ENCODE assay signal across 8 cellular contexts in the genomic region with DNA sequence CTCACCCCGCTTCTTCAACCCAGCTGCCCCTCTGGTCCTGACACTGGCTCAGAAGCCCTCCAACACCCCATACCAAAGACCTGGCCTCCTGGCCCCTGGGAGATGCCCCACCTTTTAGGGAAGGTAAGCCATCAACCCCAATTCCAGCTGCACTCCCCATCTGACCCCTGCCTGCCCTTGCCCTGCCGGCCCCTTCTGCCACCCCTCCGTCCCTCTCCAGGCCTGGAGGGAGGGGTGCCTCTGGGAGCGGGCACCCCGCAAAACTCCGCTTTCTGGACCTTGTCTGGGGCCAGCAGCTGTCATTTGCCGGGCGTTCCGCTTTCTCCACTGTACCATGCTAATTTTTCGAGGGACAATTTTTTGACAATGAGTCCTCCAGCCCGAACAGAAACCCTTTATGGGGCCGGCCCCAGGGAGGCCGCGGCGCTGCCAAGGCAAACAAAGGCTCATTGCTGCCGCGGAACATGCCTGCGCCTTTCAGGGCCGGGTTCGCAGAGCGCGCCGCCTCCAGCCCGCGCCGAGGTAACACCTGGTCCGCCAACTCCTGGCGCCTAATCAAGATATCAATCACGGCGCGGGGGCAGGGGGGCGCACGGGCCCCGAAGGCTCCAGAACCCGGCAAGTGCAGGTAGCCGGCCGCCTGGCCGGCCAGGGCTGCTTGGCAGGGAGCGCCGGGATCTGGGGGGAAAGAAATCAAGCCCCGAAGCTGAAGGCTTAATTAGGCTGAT.
DNase-seq lines count a peak whose midpoint lies in the region; ATAC-seq and TF ChIP-seq lines count a peak whose summit lies in the region.

No MANE protein-coding gene starts in this region.

- DNase-seq in activated naive CD4-positive, alpha-beta T cell treated with anti-CD3 and anti-CD28 coated beads, Interleukin-2, amount 10 ng/mL, durations not matched to agents 7 days and 5 days, result no peak
- DNase-seq in activated naive CD4-positive, alpha-beta T cell (lab: John Stamatoyannopoulos, UW), result no peak
- DNase-seq in cardiac fibroblast (ENCODE audit: low read depth in 2 of 2) (peak; percentile 28 to 49), kidney tubule cell (ENCODE audit: low spot score) (peak; percentile 48), substantia nigra (lab: John Stamatoyannopoulos, UW) (peak in 43 of 49 donors; percentile 23 to 89 (median 58)), GM10248 (ENCODE audit: extremely low spot score) (no peak)
- DNase-seq in activated CD4-positive, alpha-beta memory T cell treated with anti-CD3 and anti-CD28 coated beads for 36 hours, result no peak
- DNase-seq in activated CD8-positive, alpha-beta memory T cell treated with anti-CD3 and anti-CD28 coated beads, Interleukin-2, amount 10 ng/mL, durations not matched to agents 7 days and 5 days, result no peak

- peak overlapping the region; percentile 3 to 11 for H3K4me3 ChIP-seq in cardiac fibroblast (replicated peaks in 1 of 2; ENCODE audit: low read depth in 2 of 2, low read length in 2 of 2)

- CTCF ChIA-PET in activated naive CD4-positive, alpha-beta T cell treated with anti-CD3 and anti-CD28 coated beads, Interleukin-2, amount 10 ng/mL, durations not matched to agents 7 days and 5 days (lab: Charles Lee), result interaction anchor here (0.5 kb wide), 1 partner anchor 456 kb away, joined by 3 read pairs; no protein-coding TSS in a partner anchor
- CTCF ChIA-PET in activated CD4-positive, alpha-beta memory T cell treated with anti-CD3 and anti-CD28 coated beads for 36 hours (lab: Charles Lee), result interaction anchor here (0.7 kb wide), 1 partner anchor 129 kb away, joined by 3 read pairs; no protein-coding TSS in a partner anchor
- CTCF ChIA-PET in GM10248 (lab: Yijun Ruan, JAX), result no interaction called here
- CTCF ChIA-PET in activated CD8-positive, alpha-beta memory T cell treated with anti-CD3 and anti-CD28 coated beads, Interleukin-2, amount 10 ng/mL, durations not matched to agents 7 days and 5 days (lab: Charles Lee), result no interaction called here

- peaks cover 92% of the 10 kb centered on the region for H3K27me3 Mint-ChIP-seq in activated naive CD4-positive, alpha-beta T cell treated with anti-CD3 and anti-CD28 coated beads, Interleukin-2, amount 10 ng/mL, durations not matched to agents 7 days and 5 days
- peaks cover 47% of the 10 kb centered on the region for H3K27me3 Mint-ChIP-seq in activated CD4-positive, alpha-beta memory T cell treated with anti-CD3 and anti-CD28 coated beads for 36 hours
- peaks cover 54% of the 10 kb centered on the region for H3K27me3 Mint-ChIP-seq in activated CD8-positive, alpha-beta memory T cell treated with anti-CD3 and anti-CD28 coated beads, Interleukin-2, amount 10 ng/mL, durations not matched to agents 7 days and 5 days

- H3K4me3 Mint-ChIP-seq in activated naive CD4-positive, alpha-beta T cell treated with anti-CD3 and anti-CD28 coated beads, Interleukin-2, amount 10 ng/mL, durations not matched to agents 7 days and 5 days, result peak overlapping the region; percentile 24
- no peak overlapping the region for H3K4me3 Mint-ChIP-seq in activated CD4-positive, alpha-beta memory T cell treated with anti-CD3 and anti-CD28 coated beads for 36 hours
- no peak overlapping the region for H3K4me3 Mint-ChIP-seq in activated CD8-positive, alpha-beta memory T cell treated with anti-CD3 and anti-CD28 coated beads, Interleukin-2, amount 10 ng/mL, durations not matched to agents 7 days and 5 days

- H3K9me3 Mint-ChIP-seq in activated naive CD4-positive, alpha-beta T cell treated with anti-CD3 and anti-CD28 coated beads, Interleukin-2, amount 10 ng/mL, durations not matched to agents 7 days and 5 days, result no peaks in the 10 kb centered on the region
- H3K9me3 Mint-ChIP-seq in activated CD4-positive, alpha-beta memory T cell treated with anti-CD3 and anti-CD28 coated beads for 36 hours, result no peaks in the 10 kb centered on the region
- no peaks in the 10 kb centered on the region for H3K9me3 Mint-ChIP-seq in activated CD8-positive, alpha-beta memory T cell treated with anti-CD3 and anti-CD28 coated beads, Interleukin-2, amount 10 ng/mL, durations not matched to agents 7 days and 5 days (ENCODE audit: low read depth)

- intact Hi-C loops in activated CD4-positive, alpha-beta memory T cell treated with anti-CD3 and anti-CD28 coated beads for 36 hours (cut with micrococcal nuclease), result no loop called here

- H3K4me1 Mint-ChIP-seq in activated naive CD4-positive, alpha-beta T cell treated with anti-CD3 and anti-CD28 coated beads, Interleukin-2, amount 10 ng/mL, durations not matched to agents 7 days and 5 days, result peaks cover 14% of the 10 kb centered on the region
- H3K4me1 Mint-ChIP-seq in activated CD4-positive, alpha-beta memory T cell treated with anti-CD3 and anti-CD28 coated beads for 36 hours (ENCODE audit: low read depth), result peaks cover 6% of the 10 kb centered on the region
- H3K4me1 Mint-ChIP-seq in activated CD8-positive, alpha-beta memory T cell treated with anti-CD3 and anti-CD28 coated beads, Interleukin-2, amount 10 ng/mL, durations not matched to agents 7 days and 5 days, result peaks cover 3% of the 10 kb centered on the region

- no peak for ATAC-seq in activated CD8-positive, alpha-beta memory T cell treated with anti-CD3 and anti-CD28 coated beads, Interleukin-2, amount 10 ng/mL, durations not matched to agents 7 days and 5 days

- TF ChIP-seq CTCF in cardiac fibroblast (IDR thresholded peaks at IDR 0.05; ENCODE audit: low read depth, low read length) (no peak), GM10248 (IDR thresholded peaks at IDR 0.05; ENCODE audit: control extremely low read depth, extremely low read depth, low read depth, missing control alignments) (no peak)

- POLR2A ChIA-PET in activated CD4-positive, alpha-beta memory T cell treated with anti-CD3 and anti-CD28 coated beads for 36 hours (lab: Charles Lee), result no interaction called here
- POLR2A ChIA-PET in GM10248 (lab: Yijun Ruan, JAX), result no interaction called here

- no peaks in the 10 kb centered on the region for H3K36me3 Mint-ChIP-seq in activated naive CD4-positive, alpha-beta T cell treated with anti-CD3 and anti-CD28 coated beads, Interleukin-2, amount 10 ng/mL, durations not matched to agents 7 days and 5 days
- H3K36me3 Mint-ChIP-seq in activated CD4-positive, alpha-beta memory T cell treated with anti-CD3 and anti-CD28 coated beads for 36 hours, result no peaks in the 10 kb centered on the region
- H3K36me3 Mint-ChIP-seq in activated CD8-positive, alpha-beta memory T cell treated with anti-CD3 and anti-CD28 coated beads, Interleukin-2, amount 10 ng/mL, durations not matched to agents 7 days and 5 days, result no peaks in the 10 kb centered on the region

- peak overlapping the region; percentile 84 for H3K27ac ChIP-seq in substantia nigra (ENCODE audit: low read depth, low read length, poor library complexity, severe bottlenecking)

- H3K27ac Mint-ChIP-seq in activated naive CD4-positive, alpha-beta T cell treated with anti-CD3 and anti-CD28 coated beads, Interleukin-2, amount 10 ng/mL, durations not matched to agents 7 days and 5 days, result no peak overlapping the region
- no peak overlapping the region for H3K27ac Mint-ChIP-seq in activated CD4-positive, alpha-beta memory T cell treated with anti-CD3 and anti-CD28 coated beads for 36 hours
- H3K27ac Mint-ChIP-seq in activated CD8-positive, alpha-beta memory T cell treated with anti-CD3 and anti-CD28 coated beads, Interleukin-2, amount 10 ng/mL, durations not matched to agents 7 days and 5 days, result no peak overlapping the region

Comparison
In these comparisons a context has a peak if more than half of its experiments do, and no peak if none do; other contexts are left out.
1. DNase-seq: peak in cardiac fibroblast (2 of 2), kidney tubule cell (single experiment) and substantia nigra (43 of 49); none in activated naive CD4-positive, alpha-beta T cell treated with anti-CD3 and anti-CD28 coated beads, Interleukin-2, amount 10 ng/mL, durations not matched to agents 7 days and 5 days (single experiment), activated naive CD4-positive, alpha-beta T cell (0 of 4), activated CD4-positive, alpha-beta memory T cell treated with anti-CD3 and anti-CD28 coated beads for 36 hours (single experiment), GM10248 (single experiment) and activated CD8-positive, alpha-beta memory T cell treated with anti-CD3 and anti-CD28 coated beads, Interleukin-2, amount 10 ng/mL, durations not matched to agents 7 days and 5 days (single experiment).
2. CTCF ChIA-PET loops: an anchor here in activated naive CD4-positive, alpha-beta T cell treated with anti-CD3 and anti-CD28 coated beads, Interleukin-2, amount 10 ng/mL, durations not matched to agents 7 days and 5 days (0.5 kb wide) and activated CD4-positive, alpha-beta memory T cell treated with anti-CD3 and anti-CD28 coated beads for 36 hours (0.7 kb wide); none called in GM10248 and activated CD8-positive, alpha-beta memory T cell treated with anti-CD3 and anti-CD28 coated beads, Interleukin-2, amount 10 ng/mL, durations not matched to agents 7 days and 5 days.